In the genomic region with DNA sequence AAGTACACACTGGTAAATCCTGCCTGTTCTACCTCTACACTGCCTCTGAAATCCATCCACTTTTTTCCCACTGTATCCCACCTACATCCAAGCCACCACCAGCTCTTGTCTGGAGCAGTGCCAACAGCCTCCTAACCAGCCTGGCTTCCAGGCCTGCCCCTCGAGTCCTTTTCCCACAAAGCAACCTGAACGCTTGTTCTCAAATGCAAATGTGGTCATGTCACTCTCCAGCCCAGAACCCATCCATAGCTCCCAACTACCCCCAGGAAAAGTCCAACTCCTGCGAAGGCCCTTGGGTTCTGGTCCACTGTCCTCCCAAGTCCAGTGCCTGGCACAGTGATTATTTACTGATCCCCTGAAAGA, we compare ENCODE assay signal across 27 cellular contexts.
"Had no signal": no experiment of that assay in that cellular context is flagged by ENCODE, and none has a peak within 500 bp of the region (broad histone marks: within the 10 kb centered on the region; RNA-seq: fewer than 3 reads in every experiment).

No MANE protein-coding gene starts in this region.

- H3K27ac ChIP-seq: colonic mucosa, gastrocnemius medialis, hepatocyte, pancreas, prostate gland, sigmoid colon, upper lobe of right lung had no signal

- H3K9me3 ChIP-seq: colonic mucosa, gastrocnemius medialis, pancreas, prostate gland, sigmoid colon, upper lobe of right lung had no signal

- H3K4me3 Mint-ChIP-seq: activated CD8-positive, alpha-beta memory T cell treated with anti-CD3 and anti-CD28 coated beads, Interleukin-2, amount 10 ng/mL, durations not matched to agents 7 days and 5 days; activated CD8-positive, alpha-beta T cell treated with anti-CD3 and anti-CD28 coated beads, Interleukin-2, amount 10 ng/mL, durations not matched to agents 7 days and 5 days; activated naive CD4-positive, alpha-beta T cell treated with anti-CD3 and anti-CD28 coated beads, Interleukin-2, amount 50 U/mL, for 24 hours; activated naive CD8-positive, alpha-beta T cell treated with anti-CD3 and anti-CD28 coated beads, Interleukin-2, amount 50 U/mL, for 24 hours; nephron progenitor cell; stimulated activated memory B cell treated with anti-CD40 and anti-IgM and Interleukin-4, amounts not matched to agents 10 μg/mL and 1 μg/mL and 100 μg/mL, for 72 hours; stimulated activated naive CD8-positive, alpha-beta T cell treated with anti-CD3 and anti-CD28 coated beads, Interleukin-15, amount 100 ng/mL, for 72 hours; T-helper 1 cell treated with Interleukin-12 subunit alpha and Interleukin-12 subunit beta and Interleukin-4 antibody, amounts not matched to agents 30 μg/mL and 1 μg/mL, for 36 hours; WTC11 had no signal

- H3K27me3 ChIP-seq: colonic mucosa, gastrocnemius medialis, hepatocyte, pancreas, sigmoid colon, upper lobe of right lung had no signal

- H3K79me2 ChIP-seq: hepatocyte had no signal

- H2AFZ ChIP-seq: hepatocyte had no signal

- H3K36me3 Mint-ChIP-seq: activated CD8-positive, alpha-beta memory T cell treated with anti-CD3 and anti-CD28 coated beads, Interleukin-2, amount 10 ng/mL, durations not matched to agents 7 days and 5 days; activated naive CD4-positive, alpha-beta T cell treated with anti-CD3 and anti-CD28 coated beads, Interleukin-2, amount 50 U/mL, for 24 hours; stimulated activated memory B cell treated with anti-CD40 and anti-IgM and Interleukin-4, amounts not matched to agents 10 μg/mL and 1 μg/mL and 100 μg/mL, for 72 hours; WTC11 had no signal

- H3K4me1 Mint-ChIP-seq: activated naive CD4-positive, alpha-beta T cell treated with anti-CD3 and anti-CD28 coated beads, Interleukin-2, amount 50 U/mL, for 24 hours had no signal

- H3K4me1 ChIP-seq: colonic mucosa, gastrocnemius medialis, pancreas, prostate gland, upper lobe of right lung had no signal

- FAIRE-seq: pancreas, small intestine had no signal

- H3K9me3 Mint-ChIP-seq: activated naive CD4-positive, alpha-beta T cell treated with anti-CD3 and anti-CD28 coated beads, Interleukin-2, amount 50 U/mL, for 24 hours; activated naive CD8-positive, alpha-beta T cell treated with anti-CD3 and anti-CD28 coated beads, Interleukin-2, amount 50 U/mL, for 24 hours; activated T-helper 2 cell treated with anti-CD3 and anti-CD28 coated beads, Interferon-gamma antibody, Interleukin-2, Interleukin-4, amounts not matched to agents 10 μg/mL and 5 μg/mL and 100 μg/mL, durations not matched to agents 14 hours and 24 hours and 36 hours; nephron progenitor cell; stimulated activated memory B cell treated with anti-CD40 and anti-IgM and Interleukin-4, amounts not matched to agents 10 μg/mL and 1 μg/mL and 100 μg/mL, for 72 hours; stimulated activated naive CD8-positive, alpha-beta T cell treated with anti-CD3 and anti-CD28 coated beads, Interleukin-15, amount 100 ng/mL, for 72 hours; T-helper 1 cell treated with Interleukin-12 subunit alpha and Interleukin-12 subunit beta and Interleukin-4 antibody, amounts not matched to agents 30 μg/mL and 1 μg/mL, for 36 hours; WTC11 had no signal

- DNase-seq: activated CD4-positive, alpha-beta T cell treated with anti-CD3 and anti-CD28 coated beads, Interleukin-2, amount 50 U/mL, for 1 hour; activated CD8-positive, alpha-beta memory T cell treated with anti-CD3 and anti-CD28 coated beads, Interleukin-2, amount 10 ng/mL, durations not matched to agents 7 days and 5 days; activated CD8-positive, alpha-beta T cell treated with anti-CD3 and anti-CD28 coated beads, Interleukin-2, amount 10 ng/mL, durations not matched to agents 7 days and 5 days; activated naive CD8-positive, alpha-beta T cell treated with anti-CD3 and anti-CD28 coated beads, Interleukin-2, amount 50 U/mL, for 24 hours; activated T-cell treated with anti-CD3 and anti-CD28 coated beads, Interleukin-2, amount 50 U/mL, for 48 hours; colonic mucosa; effector CD8-positive, alpha-beta T cell; gastrocnemius medialis; islet precursor cell; mammary epithelial cell; nephron progenitor cell; sigmoid colon; small intestine; stimulated activated CD4-positive, alpha-beta T cell treated with anti-CD3 and anti-CD28 coated beads, Interleukin-1b, Interleukin-23, amount 100 ng/mL, for 48 hours; stimulated activated CD4-positive, alpha-beta T cell treated with anti-CD3 and anti-CD28 coated beads, Interleukin-4, amount 100 ng/mL, for 4 hours; stimulated activated CD8-positive, alpha-beta memory T cell treated with anti-CD3 and anti-CD28 coated beads, Interleukin-4, amount 100 ng/mL, for 48 hours; stimulated activated naive CD8-positive, alpha-beta T cell treated with anti-CD3 and anti-CD28 coated beads, Interleukin-15, amount 100 ng/mL, for 72 hours; T1000; upper lobe of right lung had no signal

- ATAC-seq: activated CD8-positive, alpha-beta T cell treated with anti-CD3 and anti-CD28 coated beads, Interleukin-2, amount 10 ng/mL, durations not matched to agents 7 days and 5 days; activated naive CD8-positive, alpha-beta T cell treated with anti-CD3 and anti-CD28 coated beads, Interleukin-2, amount 50 U/mL, for 24 hours; gastrocnemius medialis had no signal

- H3K4me2 ChIP-seq: hepatocyte had no signal

- H3K27ac Mint-ChIP-seq: activated CD8-positive, alpha-beta memory T cell treated with anti-CD3 and anti-CD28 coated beads, Interleukin-2, amount 10 ng/mL, durations not matched to agents 7 days and 5 days; activated CD8-positive, alpha-beta T cell treated with anti-CD3 and anti-CD28 coated beads, Interleukin-2, amount 10 ng/mL, durations not matched to agents 7 days and 5 days; activated naive CD4-positive, alpha-beta T cell treated with anti-CD3 and anti-CD28 coated beads, Interleukin-2, amount 50 U/mL, for 24 hours; activated naive CD8-positive, alpha-beta T cell treated with anti-CD3 and anti-CD28 coated beads, Interleukin-2, amount 50 U/mL, for 24 hours; activated T-helper 2 cell treated with anti-CD3 and anti-CD28 coated beads, Interferon-gamma antibody, Interleukin-2, Interleukin-4, amounts not matched to agents 10 μg/mL and 5 μg/mL and 100 μg/mL, durations not matched to agents 14 hours and 24 hours and 36 hours; nephron progenitor cell; stimulated activated memory B cell treated with anti-CD40 and anti-IgM and Interleukin-4, amounts not matched to agents 10 μg/mL and 1 μg/mL and 100 μg/mL, for 72 hours; stimulated activated naive CD8-positive, alpha-beta T cell treated with anti-CD3 and anti-CD28 coated beads, Interleukin-15, amount 100 ng/mL, for 72 hours; T-helper 1 cell treated with Interleukin-12 subunit alpha and Interleukin-12 subunit beta and Interleukin-4 antibody, amounts not matched to agents 30 μg/mL and 1 μg/mL, for 36 hours; WTC11 had no signal

- H3K4me3 ChIP-seq: colonic mucosa, gastrocnemius medialis, hepatocyte, pancreas, prostate gland, sigmoid colon, upper lobe of right lung had no signal

- H3K36me3 ChIP-seq: colonic mucosa, gastrocnemius medialis, pancreas, prostate gland, sigmoid colon, upper lobe of right lung had no signal

- H3K27me3 Mint-ChIP-seq: activated naive CD4-positive, alpha-beta T cell treated with anti-CD3 and anti-CD28 coated beads, Interleukin-2, amount 50 U/mL, for 24 hours; activated naive CD8-positive, alpha-beta T cell treated with anti-CD3 and anti-CD28 coated beads, Interleukin-2, amount 50 U/mL, for 24 hours; stimulated activated memory B cell treated with anti-CD40 and anti-IgM and Interleukin-4, amounts not matched to agents 10 μg/mL and 1 μg/mL and 100 μg/mL, for 72 hours had no signal
